In genomic region chr4:115970859-115971258, GRCh38 we compare ENCODE assay signal across 27 cellular contexts.
DNase-seq lines count a peak whose midpoint lies in the region; ATAC-seq, FAIRE-seq and TF ChIP-seq lines count a peak whose summit lies in the region.
"Had no signal": no experiment of that assay in that cellular context is flagged by ENCODE, and none has a peak within 500 bp of the region (broad histone marks: within the 10 kb centered on the region; RNA-seq: fewer than 3 reads in every experiment).

No MANE protein-coding gene starts in this region.

- H2BK12ac ChIP-seq in H1 (ENCODE audit: low read depth, low read length), result peak overlapping the region; percentile 17; the same call in 1 of the 2 replicates
- peak overlapping the region; percentile 29 for H2BK12ac ChIP-seq in trophoblast cell (ENCODE audit: low read length)

- H3K27ac Mint-ChIP-seq in MCF 10A (ENCODE audit: low read depth, unreplicated experiment), result no peak overlapping the region
- no peak overlapping the region for H3K27ac Mint-ChIP-seq in activated T-helper 2 cell treated with anti-CD3 and anti-CD28 coated beads, Interferon-gamma antibody, Interleukin-2, Interleukin-4, amounts not matched to agents 10 μg/mL and 5 μg/mL and 100 μg/mL, durations not matched to agents 14 hours and 24 hours and 36 hours
- H3K27ac Mint-ChIP-seq: CD14-positive monocyte; CD4-positive, alpha-beta T cell; CD8-positive, alpha-beta memory T cell had no signal

- peak overlapping the region; percentile 66 for H2BK120ac ChIP-seq in H1 (replicated peaks; ENCODE audit: low read depth, low read length)
- H2BK120ac ChIP-seq in trophoblast cell (ENCODE audit: insufficient read depth, low read length, poor library complexity), result no peak overlapping the region

- H3K4me3 ChIP-seq in mammary epithelial cell (replicated peaks in 1 of 3; ENCODE audit: insufficient read depth in 1 of 3, low read depth in 2 of 3, low read length in 3 of 3) (no peak overlapping the region), HCT116 (replicated peaks in 1 of 2; ENCODE audit: low read depth in 1 of 2, low read length in 2 of 2) (no peak overlapping the region), H1 (ENCODE audit: extremely low read depth in 1 of 4, insufficient read depth in 2 of 4, low read depth in 3 of 4, low read length in 4 of 4) (no peak overlapping the region), trophoblast cell (ENCODE audit: low read depth, low read length) (no peak overlapping the region)
- H3K4me3 ChIP-seq: A549; BLaER1 treated with 17β-estradiol and CSF1 and Interleukin-3, amounts not matched to agents 10 nM and 100 nM; GM12878; GM23248 had no signal

- DNase-seq in mammary epithelial cell (no peak), MCF 10A (ENCODE audit: unreplicated experiment) (no peak), HCT116 (ENCODE audit: low read depth, low spot score) (no peak), H1 (ENCODE audit: low read depth in 1 of 2, low spot score in 2 of 2) (no peak), trophoblast cell (no peak), sciatic nerve (ENCODE audit: low spot score) (no peak)
- DNase-seq in activated T-helper 2 cell treated with anti-CD3 and anti-CD28 coated beads, Interferon-gamma antibody, Interleukin-2, Interleukin-4, amounts not matched to agents 10 μg/mL and 5 μg/mL and 100 μg/mL, durations not matched to agents 14 hours and 24 hours and 36 hours (ENCODE audit: low spot score), result no peak
- DNase-seq: 8988T; ACHN; AML-193; BE2C; CD4-positive, alpha-beta T cell; CD8-positive, alpha-beta memory T cell; DMS 273 treated with DMSO at 0.1 percent for 48 hours; DMS79; EL; GDM1; GM23248; HCEC 1CT had no signal

- intact Hi-C loops in mammary epithelial cell (cut with micrococcal nuclease) (no loop called here), MCF 10A (cut with micrococcal nuclease) (no loop called here), HCT116 (cut with micrococcal nuclease) (no loop called here), sciatic nerve (cut with DNase I) (no loop called here)
- intact Hi-C loops in activated T-helper 2 cell treated with anti-CD3 and anti-CD28 coated beads, Interferon-gamma antibody, Interleukin-2, Interleukin-4, amounts not matched to agents 10 μg/mL and 5 μg/mL and 100 μg/mL, durations not matched to agents 14 hours and 24 hours and 36 hours (cut with micrococcal nuclease), result no loop called here

- TF ChIP-seq POLR2A in HCT116 (IDR thresholded peaks at IDR 0.05; ENCODE audit: borderline replicate concordance, extremely low read depth, insufficient read depth, insufficient read length), result no peak
- no peak for TF ChIP-seq POLR2A in H1 (IDR thresholded peaks at IDR 0.05; ENCODE audit: control extremely low read depth in 1 of 2, low read depth in 2 of 2, low read length in 2 of 2)

- POLR2A ChIA-PET in MCF 10A (lab: Yijun Ruan, JAX) (no interaction called here), HCT116 (lab: Charles Lee) (interaction anchor here (0.6 kb wide), 1 partner anchor 1497 kb away, joined by 3 read pairs; no protein-coding TSS in a partner anchor), H1 (lab: Charles Lee; ENCODE audit: partially characterized antibody) (no interaction called here)

- peaks cover 5% of the 10 kb centered on the region for H3K4me1 ChIP-seq in mammary epithelial cell (ENCODE audit: insufficient read depth, low read length)
- H3K4me1 ChIP-seq in HCT116 (ENCODE audit: control insufficient read depth in 1 of 2, insufficient read depth in 2 of 2, low read length in 2 of 2), result no peaks in the 10 kb centered on the region
- H3K4me1 ChIP-seq in H1 (replicated peaks in 1 of 4; ENCODE audit: control insufficient read depth in 3 of 4, insufficient read depth in 4 of 4, low read length in 3 of 4), result peaks cover 0 to 15% (median 6%) of the 10 kb centered on the region in 4 experiments; a peak in 4 of 7 replicates
- H3K4me1 ChIP-seq in trophoblast cell (ENCODE audit: control insufficient read depth in 1 of 2, insufficient read depth in 2 of 2, low read length in 2 of 2), result no peaks in the 10 kb centered on the region
- H3K4me1 ChIP-seq: A549; BE2C; BLaER1 treated with 17β-estradiol and CSF1 and Interleukin-3, amounts not matched to agents 10 nM and 100 nM had no signal

- no peak for FAIRE-seq in H1 (lab: Jason Lieb, UNC)
- FAIRE-seq: A549, D721Med, GM12878, GM18507, H54 had no signal

- H2AFZ ChIP-seq in mammary epithelial cell (ENCODE audit: low read depth, low read length), result peak overlapping the region; percentile 0
- H2AFZ ChIP-seq in HCT116 (ENCODE audit: low read depth, low read length, poor library complexity, severe bottlenecking), result peak overlapping the region; percentile 2
- no peak overlapping the region for H2AFZ ChIP-seq in H1 (ENCODE audit: low read length)
- H2AFZ ChIP-seq in trophoblast cell (ENCODE audit: insufficient read depth, low read length, poor library complexity), result no peak overlapping the region
- H2AFZ ChIP-seq: GM23248 had no signal

- H3K4ac ChIP-seq in H1 (replicated peaks; ENCODE audit: insufficient read length, low read depth, low read length), result peak overlapping the region; percentile 17
- no peak overlapping the region for H3K4ac ChIP-seq in trophoblast cell (ENCODE audit: low read depth, low read length)

- H3K36me3 ChIP-seq in mammary epithelial cell (ENCODE audit: insufficient read depth, low read length), result no peaks in the 10 kb centered on the region
- H3K36me3 ChIP-seq in HCT116 (ENCODE audit: control insufficient read depth in 1 of 2, insufficient read depth in 2 of 2, low read length in 2 of 2), result no peaks in the 10 kb centered on the region
- H3K36me3 ChIP-seq in H1 (ENCODE audit: control insufficient read depth in 2 of 4, insufficient read depth in 4 of 4, low read length in 3 of 4), result peaks cover 0 to 4% (median 0%) of the 10 kb centered on the region in 4 experiments; a peak in 1 of 8 replicates
- no peaks in the 10 kb centered on the region for H3K36me3 ChIP-seq in trophoblast cell (ENCODE audit: control insufficient read depth in 1 of 2, insufficient read depth in 2 of 2, low read length in 2 of 2)
- H3K36me3 ChIP-seq: BE2C; BLaER1 treated with 17β-estradiol and CSF1 and Interleukin-3, amounts not matched to agents 10 nM and 100 nM had no signal

- dilution Hi-C loops in mammary epithelial cell (cut with HindIII; ENCODE audit: low sequenced_read_pairs), result no loop called here

- no peak overlapping the region for H3K14ac ChIP-seq in H1 (ENCODE audit: insufficient read length)
- H3K14ac ChIP-seq in trophoblast cell (ENCODE audit: low read length), result no peak overlapping the region

- H2AK5ac ChIP-seq in H1 (ENCODE audit: low read depth, low read length), result no peak overlapping the region
- H2AK5ac ChIP-seq in trophoblast cell (ENCODE audit: low read length), result no peak overlapping the region

- H3K79me1 ChIP-seq in H1 (ENCODE audit: low read depth, low read length) (no peaks in the 10 kb centered on the region), trophoblast cell (ENCODE audit: low read length) (no peaks in the 10 kb centered on the region)

- BruUV-seq in mammary epithelial cell (replicated peaks; lab: Mats Ljungman, UMichigan), result no TSS peak
- BruUV-seq in MCF 10A (replicated peaks; lab: Mats Ljungman, UMichigan), result no TSS peak
- BruUV-seq in HCT116 (replicated peaks; lab: Mats Ljungman, UMichigan), result no TSS peak

- H3K4me3 Mint-ChIP-seq in MCF 10A (ENCODE audit: unreplicated experiment), result no peak overlapping the region
- H3K4me3 Mint-ChIP-seq in activated T-helper 2 cell treated with anti-CD3 and anti-CD28 coated beads, Interferon-gamma antibody, Interleukin-2, Interleukin-4, amounts not matched to agents 10 μg/mL and 5 μg/mL and 100 μg/mL, durations not matched to agents 14 hours and 24 hours and 36 hours (ENCODE audit: low read depth), result no peak overlapping the region
- H3K4me3 Mint-ChIP-seq: CD14-positive monocyte; CD4-positive, alpha-beta T cell; CD8-positive, alpha-beta memory T cell had no signal

- no peaks in the 10 kb centered on the region for H3K27me3 Mint-ChIP-seq in MCF 10A (ENCODE audit: insufficient read depth, unreplicated experiment)
- no peaks in the 10 kb centered on the region for H3K27me3 Mint-ChIP-seq in activated T-helper 2 cell treated with anti-CD3 and anti-CD28 coated beads, Interferon-gamma antibody, Interleukin-2, Interleukin-4, amounts not matched to agents 10 μg/mL and 5 μg/mL and 100 μg/mL, durations not matched to agents 14 hours and 24 hours and 36 hours (ENCODE audit: low read depth)
- H3K27me3 Mint-ChIP-seq: CD4-positive, alpha-beta T cell; CD8-positive, alpha-beta memory T cell had no signal

- no peaks in the 10 kb centered on the region for H3K27me3 ChIP-seq in mammary epithelial cell (ENCODE audit: insufficient read depth, low read length)
- no peaks in the 10 kb centered on the region for H3K27me3 ChIP-seq in HCT116 (ENCODE audit: insufficient read depth, low read length)
- H3K27me3 ChIP-seq in H1 (replicated peaks in 1 of 4; ENCODE audit: control insufficient read depth in 3 of 4, extremely low read depth in 1 of 4, insufficient read depth in 3 of 4, low read length in 3 of 4), result no peaks in the 10 kb centered on the region
- H3K27me3 ChIP-seq in trophoblast cell (ENCODE audit: insufficient read depth, low read length), result no peaks in the 10 kb centered on the region
- H3K27me3 ChIP-seq: BE2C; BLaER1 treated with 17β-estradiol and CSF1 and Interleukin-3, amounts not matched to agents 10 nM and 100 nM had no signal

- H3K18ac ChIP-seq in H1 (ENCODE audit: extremely low read depth, low read length) (peak overlapping the region; percentile 52; the same call in 1 of the 2 replicates), trophoblast cell (ENCODE audit: low read length) (no peak overlapping the region)

- no peak overlapping the region for H3K9ac ChIP-seq in mammary epithelial cell (ENCODE audit: insufficient read depth, low read length)
- H3K9ac ChIP-seq in HCT116 (ENCODE audit: low read length), result no peak overlapping the region
- no peak overlapping the region for H3K9ac ChIP-seq in H1 (replicated peaks in 1 of 4; ENCODE audit: extremely low read depth in 1 of 4, low read depth in 3 of 4, low read length in 3 of 4)
- no peak overlapping the region for H3K9ac ChIP-seq in trophoblast cell (ENCODE audit: low read length)
- H3K9ac ChIP-seq: BLaER1 treated with 17β-estradiol and CSF1 and Interleukin-3, amounts not matched to agents 10 nM and 100 nM; GM23248 had no signal

- peak overlapping the region; percentile 36; the same call in 1 of the 2 replicates for H2BK5ac ChIP-seq in H1 (ENCODE audit: low read depth, low read length)
- H2BK5ac ChIP-seq in trophoblast cell (ENCODE audit: low read depth, low read length, poor library complexity), result no peak overlapping the region

- CTCF ChIA-PET in mammary epithelial cell (lab: Charles Lee; ENCODE audit: low non-redundant PET), result no interaction called here
- CTCF ChIA-PET in MCF 10A (lab: Yijun Ruan, JAX), result no interaction called here
- CTCF ChIA-PET in HCT116 (lab: Charles Lee), result no interaction called here
- CTCF ChIA-PET in H1 (lab: Charles Lee; ENCODE audit: partially characterized antibody), result no interaction called here

- H3K9me3 ChIP-seq in mammary epithelial cell (replicated peaks; ENCODE audit: insufficient read depth, low read length) (no peaks in the 10 kb centered on the region), HCT116 (ENCODE audit: control insufficient read depth in 1 of 2, insufficient read depth in 1 of 2, low read depth in 1 of 2, low read length in 2 of 2) (no peaks in the 10 kb centered on the region), H1 (ENCODE audit: insufficient read depth in 2 of 2, low read depth in 1 of 2, low read length in 1 of 2) (peaks cover 0 to 4% of the 10 kb centered on the region in 2 experiments; a peak in 1 of 4 replicates), trophoblast cell (ENCODE audit: insufficient read depth, low read depth, low read length) (no peaks in the 10 kb centered on the region)
- H3K9me3 ChIP-seq: A549; BE2C; BLaER1 treated with 17β-estradiol and CSF1 and Interleukin-3, amounts not matched to agents 10 nM and 100 nM had no signal

- H3K4me1 Mint-ChIP-seq in MCF 10A (ENCODE audit: insufficient read depth, unreplicated experiment), result no peaks in the 10 kb centered on the region
- no peaks in the 10 kb centered on the region for H3K4me1 Mint-ChIP-seq in activated T-helper 2 cell treated with anti-CD3 and anti-CD28 coated beads, Interferon-gamma antibody, Interleukin-2, Interleukin-4, amounts not matched to agents 10 μg/mL and 5 μg/mL and 100 μg/mL, durations not matched to agents 14 hours and 24 hours and 36 hours (ENCODE audit: low read depth)
- H3K4me1 Mint-ChIP-seq: CD14-positive monocyte; CD8-positive, alpha-beta memory T cell had no signal

- peak overlapping the region; percentile 48 for H4K91ac ChIP-seq in H1 (replicated peaks; ENCODE audit: insufficient read length, low read length)
- H4K91ac ChIP-seq in trophoblast cell (ENCODE audit: low read depth, low read length), result no peak overlapping the region

- no peak overlapping the region for H4K12ac ChIP-seq in trophoblast cell (ENCODE audit: low read depth, low read length)

- H3K27ac ChIP-seq in mammary epithelial cell (ENCODE audit: insufficient read depth, low read depth, low read length), result no peak overlapping the region
- no peak overlapping the region for H3K27ac ChIP-seq in HCT116 (ENCODE audit: low read depth, low read length)
- peak overlapping the region; percentile 28; the same call in 1 of the 2 replicates for H3K27ac ChIP-seq in H1 (ENCODE audit: low read depth, low read length)
- H3K27ac ChIP-seq in trophoblast cell (ENCODE audit: low read depth, low read length), result no peak overlapping the region
- H3K27ac ChIP-seq: A549; BLaER1 treated with 17β-estradiol and CSF1 and Interleukin-3, amounts not matched to agents 10 nM and 100 nM; GM23248 had no signal

- in situ Hi-C loops in mammary epithelial cell (cut with MboI; ENCODE audit: low sequenced_read_pairs in 2 of 2), result no loop called here

- H3K56ac ChIP-seq in H1 (replicated peaks; ENCODE audit: insufficient read length, low read depth, low read length), result no peak overlapping the region

- H3K9me3 Mint-ChIP-seq in MCF 10A (ENCODE audit: unreplicated experiment), result no peaks in the 10 kb centered on the region
- H3K9me3 Mint-ChIP-seq in activated T-helper 2 cell treated with anti-CD3 and anti-CD28 coated beads, Interferon-gamma antibody, Interleukin-2, Interleukin-4, amounts not matched to agents 10 μg/mL and 5 μg/mL and 100 μg/mL, durations not matched to agents 14 hours and 24 hours and 36 hours, result no peaks in the 10 kb centered on the region
- H3K9me3 Mint-ChIP-seq: CD4-positive, alpha-beta T cell had no signal

- no peak overlapping the region for H2BK15ac ChIP-seq in H1 (ENCODE audit: low read length)

- H4K8ac ChIP-seq in H1 (ENCODE audit: extremely low read depth, insufficient read depth, low read length), result no peak overlapping the region
- no peak overlapping the region for H4K8ac ChIP-seq in trophoblast cell (ENCODE audit: low read depth, low read length)

- peak overlapping the region; percentile 13 for H4K5ac ChIP-seq in H1 (ENCODE audit: insufficient read length, low read depth, low read length)

- no peak for ATAC-seq in HCT116
- no peak for ATAC-seq in sciatic nerve
- no peak for ATAC-seq in HG02885 (IDR thresholded peaks at IDR 0.05; ENCODE audit: poor library complexity, unreplicated experiment)
- ATAC-seq: A549, GM12878 had no signal

- TF ChIP-seq RAD21 in HCT116 (IDR thresholded peaks at IDR 0.05; ENCODE audit: low read depth), result no peak
- no peak for TF ChIP-seq RAD21 in H1 (IDR thresholded peaks at IDR 0.05 in 1 of 2, conservative IDR thresholded peaks at IDR 0.05 in 1 of 2; ENCODE audit: low read depth in 2 of 2, low read length in 2 of 2)

- H3K79me2 ChIP-seq in mammary epithelial cell (ENCODE audit: insufficient read depth, low read length) (no peaks in the 10 kb centered on the region), HCT116 (ENCODE audit: insufficient read depth, low read length) (no peaks in the 10 kb centered on the region), H1 (ENCODE audit: control insufficient read depth in 1 of 2, insufficient read depth in 2 of 2, low read length in 2 of 2) (no peaks in the 10 kb centered on the region), trophoblast cell (ENCODE audit: control insufficient read depth, insufficient read depth, low read length, poor library complexity) (no peaks in the 10 kb centered on the region)

- no peak for TF ChIP-seq CTCF in mammary epithelial cell (conservative IDR thresholded peaks at IDR 0.05 in 1 of 2, IDR thresholded peaks at IDR 0.05 in 1 of 2; ENCODE audit: extremely low read depth in 1 of 2, insufficient read depth in 1 of 2, low read depth in 1 of 2, low read length in 2 of 2)
- no peak for TF ChIP-seq CTCF in MCF 10A (IDR thresholded peaks at IDR 0.05; ENCODE audit: unreplicated experiment)
- TF ChIP-seq CTCF in HCT116 (IDR thresholded peaks at IDR 0.05 in 2 of 3, conservative IDR thresholded peaks at IDR 0.05 in 1 of 3; ENCODE audit: borderline replicate concordance in 1 of 3, insufficient read depth in 1 of 3, low read depth in 2 of 3, low read length in 2 of 3), result no peak
- no peak for TF ChIP-seq CTCF in H1 (IDR thresholded peaks at IDR 0.05; ENCODE audit: control extremely low read depth in 1 of 3, insufficient read depth in 1 of 3, low read depth in 1 of 3, low read length in 3 of 3)

- H3K9me2 ChIP-seq in HCT116 (ENCODE audit: insufficient read depth), result no peaks in the 10 kb centered on the region

- H3K23ac ChIP-seq in H1 (ENCODE audit: insufficient read length) (no peak overlapping the region), trophoblast cell (ENCODE audit: low read length) (no peak overlapping the region)

- H3K36me3 Mint-ChIP-seq in MCF 10A (ENCODE audit: insufficient read depth, unreplicated experiment), result no peaks in the 10 kb centered on the region
- H3K36me3 Mint-ChIP-seq in activated T-helper 2 cell treated with anti-CD3 and anti-CD28 coated beads, Interferon-gamma antibody, Interleukin-2, Interleukin-4, amounts not matched to agents 10 μg/mL and 5 μg/mL and 100 μg/mL, durations not matched to agents 14 hours and 24 hours and 36 hours (ENCODE audit: low read depth), result no peaks in the 10 kb centered on the region
- H3K36me3 Mint-ChIP-seq: CD14-positive monocyte; CD8-positive, alpha-beta memory T cell had no signal

- H2BK20ac ChIP-seq in H1 (ENCODE audit: low read length), result peak overlapping the region; percentile 87

- no peaks in the 10 kb centered on the region for H4K20me1 ChIP-seq in mammary epithelial cell (ENCODE audit: insufficient read depth, low read length)
- no peaks in the 10 kb centered on the region for H4K20me1 ChIP-seq in HCT116 (ENCODE audit: insufficient read depth)
- no peaks in the 10 kb centered on the region for H4K20me1 ChIP-seq in H1 (replicated peaks in 1 of 2; ENCODE audit: control insufficient read depth in 1 of 2, insufficient read depth in 2 of 2, low read length in 2 of 2)
- H4K20me1 ChIP-seq: BLaER1 treated with 17β-estradiol and CSF1 and Interleukin-3, amounts not matched to agents 10 nM and 100 nM had no signal

- H3K4me2 ChIP-seq in mammary epithelial cell (ENCODE audit: insufficient read depth, low read depth, low read length) (no peak overlapping the region), HCT116 (ENCODE audit: low read length) (no peak overlapping the region), H1 (ENCODE audit: insufficient read depth in 1 of 2, low read depth in 2 of 2, low read length in 2 of 2) (no peak overlapping the region), trophoblast cell (ENCODE audit: low read length) (no peak overlapping the region)
- H3K4me2 ChIP-seq: A549; BLaER1 treated with 17β-estradiol and CSF1 and Interleukin-3, amounts not matched to agents 10 nM and 100 nM had no signal

- no peaks in the 10 kb centered on the region for H3K23me2 ChIP-seq in H1 (ENCODE audit: low read depth, low read length)

- WGBS in mammary epithelial cell (ENCODE audit: low coverage, missing lambda C conversion rate), result 93% methylated on average over 2 of the region's 2 CpGs
- 83% methylated on average over 2 of the region's 2 CpGs; no CpG with 5 or more reads in 1 of the 2 experiments for WGBS in H1 (ENCODE audit: extremely low coverage in 1 of 2, insufficient coverage in 1 of 2, insufficient read length in 1 of 2, insufficient replicate concordance in 2 of 2, low coverage in 1 of 2, low lambda C conversion rate in 2 of 2, missing lambda C conversion rate in 1 of 2), 2 experiments
- no CpG with 5 or more reads among the region's 2 CpGs for WGBS in trophoblast cell (ENCODE audit: extremely low coverage, insufficient coverage, insufficient read length)

- RAD21 ChIA-PET in HCT116 (lab: Charles Lee; ENCODE audit: low non-redundant PET in 1 of 2, low total read pairs in 2 of 2, uncharacterized antibody in 2 of 2, unreplicated experiment in 2 of 2), result no interaction called here

- no peak for TF ChIP-seq EP300 in H1 (IDR thresholded peaks at IDR 0.05; ENCODE audit: borderline replicate concordance in 1 of 2, low read depth in 2 of 2, low read length in 2 of 2)

Comparison
In these comparisons a context has a peak if more than half of its experiments do, and no peak if none do; other contexts are left out.
1. H2AFZ ChIP-seq: peak in mammary epithelial cell (single experiment) and HCT116 (single experiment); none in H1 (single experiment) and trophoblast cell (single experiment).